17 cellular contexts compared by ENCODE assay signal in genomic region chr2:55809875-55810620, GRCh38.
DNase-seq lines count a peak whose midpoint lies in the region; TF ChIP-seq lines count a peak whose summit lies in the region.
"Had no signal": no experiment of that assay in that cellular context is flagged by ENCODE, and none has a peak within 500 bp of the region (broad histone marks: within the 10 kb centered on the region; RNA-seq: fewer than 3 reads in every experiment).

No MANE protein-coding gene starts in this region.

- TF ChIP-seq CTCF in AG04449 (IDR thresholded peaks at IDR 0.05; ENCODE audit: insufficient read depth, low read length, missing control alignments): no peak
- TF ChIP-seq CTCF in fibroblast of the aortic adventitia (IDR thresholded peaks at IDR 0.05; ENCODE audit: insufficient read depth, low read length): no peak

- CTCF ChIA-PET in AG04449 (lab: Yijun Ruan, JAX): no interaction called here
- CTCF ChIA-PET in HEK293T (lab: Yijun Ruan, JAX): no interaction called here

- H2BK12ac ChIP-seq in mesenchymal stem cell (ENCODE audit: low read length in 2 of 2): no peak overlapping the region

- H3K9me3 ChIP-seq in mesenchymal stem cell (ENCODE audit: control insufficient read depth, low read length): no peaks in the 10 kb centered on the region
- H3K9me3 ChIP-seq: HAP-1, SK-N-SH had no signal

- H3K23ac ChIP-seq in mesenchymal stem cell (ENCODE audit: low read length in 2 of 2): no peak overlapping the region

- no peak overlapping the region for H3K27ac ChIP-seq in mesenchymal stem cell (ENCODE audit: low read length, poor library complexity, severe bottlenecking)
- H3K27ac ChIP-seq: cardiac muscle cell, neural progenitor cell had no signal

- H4K8ac ChIP-seq in mesenchymal stem cell (ENCODE audit: low read length): no peak overlapping the region

- H3K18ac ChIP-seq in mesenchymal stem cell (ENCODE audit: low read depth in 1 of 2, low read length in 2 of 2): no peak overlapping the region

- no peak overlapping the region for H2AK5ac ChIP-seq in mesenchymal stem cell (ENCODE audit: low read length, severe bottlenecking)

- POLR2A ChIA-PET in AG04449 (lab: Yijun Ruan, JAX) (no interaction called here), HEK293T (lab: Yijun Ruan, JAX) (no interaction called here)

- H3K4me1 Mint-ChIP-seq in activated T-helper 1 cell treated with anti-CD3 and anti-CD28 coated beads, Interleukin-12 subunit alpha, Interleukin-12 subunit beta, Interleukin-2, Interleukin-4 antibody, amounts not matched to agents 30 ng/mL and 10 ng/mL and 1 ng/mL, durations not matched to agents 14 hours and 24 hours and 36 hours (ENCODE audit: low read depth): no peaks in the 10 kb centered on the region
- H3K4me1 Mint-ChIP-seq: neural progenitor cell; stimulated activated naive B cell treated with anti-CD40 and anti-IgM and Interleukin-4, amounts not matched to agents 10 μg/mL and 1 μg/mL and 100 μg/mL, for 72 hours had no signal

- no peak overlapping the region for H2BK120ac ChIP-seq in mesenchymal stem cell (ENCODE audit: low read depth, low read length)

- no peak overlapping the region for H3K4me2 ChIP-seq in mesenchymal stem cell (ENCODE audit: low read length, poor library complexity, severe bottlenecking)
- H3K4me2 ChIP-seq: neural progenitor cell, SK-N-SH had no signal

- no peak overlapping the region for H3K27ac Mint-ChIP-seq in activated T-helper 1 cell treated with anti-CD3 and anti-CD28 coated beads, Interleukin-12 subunit alpha, Interleukin-12 subunit beta, Interleukin-2, Interleukin-4 antibody, amounts not matched to agents 30 ng/mL and 10 ng/mL and 1 ng/mL, durations not matched to agents 14 hours and 24 hours and 36 hours
- H3K27ac Mint-ChIP-seq: endodermal cell; neural progenitor cell; stimulated activated naive B cell treated with anti-CD40 and anti-IgM and Interleukin-4, amounts not matched to agents 10 μg/mL and 1 μg/mL and 100 μg/mL, for 72 hours had no signal

- H3K27me3 Mint-ChIP-seq in activated T-helper 1 cell treated with anti-CD3 and anti-CD28 coated beads, Interleukin-12 subunit alpha, Interleukin-12 subunit beta, Interleukin-2, Interleukin-4 antibody, amounts not matched to agents 30 ng/mL and 10 ng/mL and 1 ng/mL, durations not matched to agents 14 hours and 24 hours and 36 hours (ENCODE audit: insufficient read depth): peaks cover 4% of the 10 kb centered on the region

- H3K14ac ChIP-seq in mesenchymal stem cell (ENCODE audit: low read length in 2 of 2): no peak overlapping the region

- no peak overlapping the region for H4K91ac ChIP-seq in mesenchymal stem cell (ENCODE audit: low read length)

- H3K36me3 Mint-ChIP-seq in activated T-helper 1 cell treated with anti-CD3 and anti-CD28 coated beads, Interleukin-12 subunit alpha, Interleukin-12 subunit beta, Interleukin-2, Interleukin-4 antibody, amounts not matched to agents 30 ng/mL and 10 ng/mL and 1 ng/mL, durations not matched to agents 14 hours and 24 hours and 36 hours (ENCODE audit: low read depth): no peaks in the 10 kb centered on the region
- H3K36me3 Mint-ChIP-seq: neural progenitor cell; stimulated activated naive B cell treated with anti-CD40 and anti-IgM and Interleukin-4, amounts not matched to agents 10 μg/mL and 1 μg/mL and 100 μg/mL, for 72 hours had no signal

- H2BK15ac ChIP-seq in mesenchymal stem cell (ENCODE audit: low read depth, poor library complexity, severe bottlenecking): no peak overlapping the region

- intact Hi-C loops in activated T-helper 1 cell treated with anti-CD3 and anti-CD28 coated beads, Interleukin-12 subunit alpha, Interleukin-12 subunit beta, Interleukin-2, Interleukin-4 antibody, amounts not matched to agents 30 ng/mL and 10 ng/mL and 1 ng/mL, durations not matched to agents 14 hours and 24 hours and 36 hours (cut with micrococcal nuclease): no loop called here

- H2AFZ ChIP-seq in mesenchymal stem cell (ENCODE audit: low read depth, low read length): no peak overlapping the region
- H2AFZ ChIP-seq: neural progenitor cell had no signal

- H3K79me1 ChIP-seq in mesenchymal stem cell (replicated peaks; ENCODE audit: low read length, poor library complexity, severe bottlenecking): no peaks in the 10 kb centered on the region

- H3K4me1 ChIP-seq in mesenchymal stem cell (ENCODE audit: control insufficient read depth, insufficient read depth, low read depth, low read length): no peaks in the 10 kb centered on the region
- H3K4me1 ChIP-seq: HAP-1, neural progenitor cell had no signal

- no peak overlapping the region for H3K4me3 ChIP-seq in AG04449 (ENCODE audit: low read depth, low read length)
- no peak overlapping the region for H3K4me3 ChIP-seq in fibroblast of the aortic adventitia (ENCODE audit: low read depth, low read length)
- no peak overlapping the region for H3K4me3 ChIP-seq in mesenchymal stem cell (ENCODE audit: insufficient read depth in 1 of 2, low read depth in 1 of 2, low read length in 2 of 2)
- H3K4me3 ChIP-seq: cardiac muscle cell, HAP-1, neural progenitor cell, skin epidermis had no signal

- H2BK5ac ChIP-seq in mesenchymal stem cell (ENCODE audit: low read depth, low read length, poor library complexity, severe bottlenecking): no peak overlapping the region

- no peak overlapping the region for H3K4ac ChIP-seq in mesenchymal stem cell (ENCODE audit: low read depth in 1 of 2, low read length in 2 of 2)

- H3K9me3 Mint-ChIP-seq in activated T-helper 1 cell treated with anti-CD3 and anti-CD28 coated beads, Interleukin-12 subunit alpha, Interleukin-12 subunit beta, Interleukin-2, Interleukin-4 antibody, amounts not matched to agents 30 ng/mL and 10 ng/mL and 1 ng/mL, durations not matched to agents 14 hours and 24 hours and 36 hours: no peaks in the 10 kb centered on the region

- no peak overlapping the region for H3K4me3 Mint-ChIP-seq in activated T-helper 1 cell treated with anti-CD3 and anti-CD28 coated beads, Interleukin-12 subunit alpha, Interleukin-12 subunit beta, Interleukin-2, Interleukin-4 antibody, amounts not matched to agents 30 ng/mL and 10 ng/mL and 1 ng/mL, durations not matched to agents 14 hours and 24 hours and 36 hours
- H3K4me3 Mint-ChIP-seq: endodermal cell; neural progenitor cell; stimulated activated naive B cell treated with anti-CD40 and anti-IgM and Interleukin-4, amounts not matched to agents 10 μg/mL and 1 μg/mL and 100 μg/mL, for 72 hours had no signal

- DNase-seq in AG04449 (ENCODE audit: low read depth, low spot score): peak; percentile 3
- peak; percentile 50 for DNase-seq in NCI-H226
- peak; percentile 75 for DNase-seq in fibroblast of the aortic adventitia (ENCODE audit: low read depth)
- DNase-seq in mesenchymal stem cell: no peak
- no peak for DNase-seq in C1 segment of cervical spinal cord (lab: John Stamatoyannopoulos, UW)
- DNase-seq in NK-92 treated with Interleukin-12 subunit alpha and Interleukin-12 subunit beta, amount 100 ng/mL, for 24 hours (lab: John Stamatoyannopoulos, UW): no peak
- no peak for DNase-seq in activated T-helper 1 cell treated with anti-CD3 and anti-CD28 coated beads, Interleukin-12 subunit alpha, Interleukin-12 subunit beta, Interleukin-2, Interleukin-4 antibody, amounts not matched to agents 30 ng/mL and 10 ng/mL and 1 ng/mL, durations not matched to agents 14 hours and 24 hours and 36 hours (ENCODE audit: low spot score)
- DNase-seq in HEK293T (ENCODE audit: extremely low spot score): no peak
- DNase-seq: activated naive CD4-positive, alpha-beta T cell treated with anti-CD3 and anti-CD28 coated beads, Interleukin-2, amount 50 U/mL, for 16 hours; DMS153; endodermal cell; SK-N-SH; stimulated activated naive B cell treated with anti-CD40 and anti-IgM and Interleukin-4, amounts not matched to agents 10 μg/mL and 1 μg/mL and 100 μg/mL, for 72 hours had no signal

- 88% methylated on average over 7 of the region's 7 CpGs for WGBS in mesenchymal stem cell

- H3K27me3 ChIP-seq in mesenchymal stem cell (ENCODE audit: control insufficient read depth in 1 of 2, insufficient read depth in 1 of 2, low read length in 2 of 2): no peaks in the 10 kb centered on the region
- H3K27me3 ChIP-seq: cardiac muscle cell, neural progenitor cell had no signal

- H3K9ac ChIP-seq in mesenchymal stem cell (ENCODE audit: low read length): peak overlapping the region; percentile 79
- H3K9ac ChIP-seq: neural progenitor cell, SK-N-SH had no signal

- no peaks in the 10 kb centered on the region for H3K36me3 ChIP-seq in mesenchymal stem cell (ENCODE audit: control insufficient read depth in 1 of 2, insufficient read depth in 2 of 2, low read depth in 1 of 2, low read length in 2 of 2)
- H3K36me3 ChIP-seq: cardiac muscle cell, HAP-1, neural progenitor cell had no signal

TF ChIP-seq in HEK293T, 16 proteins besides CTCF, POLR2A, EP300 and RAD21:
- no peak for TF ChIP-seq ZNF384 (IDR thresholded peaks at IDR 0.05)
- no peak for TF ChIP-seq NFRKB (IDR thresholded peaks at IDR 0.05)
- no peak for TF ChIP-seq FOXM1 (IDR thresholded peaks at IDR 0.05; ENCODE audit: borderline replicate concordance)
- no peak for TF ChIP-seq ARNT (IDR thresholded peaks at IDR 0.05)
- TF ChIP-seq HDGF (IDR thresholded peaks at IDR 0.05; ENCODE audit: borderline replicate concordance): no peak
- TF ChIP-seq, protein P1, sequence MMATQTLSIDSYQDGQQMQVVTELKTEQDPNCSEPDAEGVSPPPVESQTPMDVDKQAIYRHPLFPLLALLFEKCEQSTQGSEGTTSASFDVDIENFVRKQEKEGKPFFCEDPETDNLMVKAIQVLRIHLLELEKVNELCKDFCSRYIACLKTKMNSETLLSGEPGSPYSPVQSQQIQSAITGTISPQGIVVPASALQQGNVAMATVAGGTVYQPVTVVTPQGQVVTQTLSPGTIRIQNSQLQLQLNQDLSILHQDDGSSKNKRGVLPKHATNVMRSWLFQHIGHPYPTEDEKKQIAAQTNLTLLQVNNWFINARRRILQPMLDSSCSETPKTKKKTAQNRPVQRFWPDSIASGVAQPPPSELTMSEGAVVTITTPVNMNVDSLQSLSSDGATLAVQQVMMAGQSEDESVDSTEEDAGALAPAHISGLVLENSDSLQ (IDR thresholded peaks at IDR 0.05): no peak
- TF ChIP-seq BHLHE40 (IDR thresholded peaks at IDR 0.05; ENCODE audit: borderline replicate concordance): no peak
- no peak for TF ChIP-seq SP1 (IDR thresholded peaks at IDR 0.05)
- no peak for TF ChIP-seq CTBP1 (IDR thresholded peaks at IDR 0.05; ENCODE audit: borderline replicate concordance)
TF ChIP-seq in HEK293T: peak in this region for 0.

Comparison
In these comparisons a context has a peak if more than half of its experiments do, and no peak if none do; other contexts are left out.
1. DNase-seq: peak in AG04449 (single experiment), NCI-H226 (single experiment) and fibroblast of the aortic adventitia (single experiment); none in mesenchymal stem cell (single experiment), C1 segment of cervical spinal cord (0 of 14), NK-92 treated with Interleukin-12 subunit alpha and Interleukin-12 subunit beta, amount 100 ng/mL, for 24 hours (single experiment), activated T-helper 1 cell treated with anti-CD3 and anti-CD28 coated beads, Interleukin-12 subunit alpha, Interleukin-12 subunit beta, Interleukin-2, Interleukin-4 antibody, amounts not matched to agents 30 ng/mL and 10 ng/mL and 1 ng/mL, durations not matched to agents 14 hours and 24 hours and 36 hours (single experiment) and HEK293T (single experiment).